Comparison of ENCODE assay signal across 26 cellular contexts in genomic region chr3:48682786-48683185, GRCh38. TPM values are rescaled to one million over a fixed set of nuclear protein-coding genes. Genes with fewer than 3 reads are reported as not detected.
DNase-seq lines count a peak whose midpoint lies in the region; ATAC-seq and TF ChIP-seq lines count a peak whose summit lies in the region.
"Had no signal": no experiment of that assay in that cellular context is flagged by ENCODE, and none has a peak within 500 bp of the region (broad histone marks: within the 10 kb centered on the region; RNA-seq: fewer than 3 reads in every experiment).

No MANE protein-coding gene starts in this region.

- POLR2A ChIA-PET in PC-9 (lab: Charles Lee; ENCODE audit: unreplicated experiment): no interaction called here

- intact Hi-C loops in left ventricle myocardium inferior (cut with micrococcal nuclease) (no loop called here), right cardiac atrium (cut with DNase I) (no loop called here), PC-9 (cut with micrococcal nuclease; ENCODE audit: unreplicated experiment) (loop anchor here (2.0 kb wide), 2 partner anchors 18 to 282 kb away; no protein-coding TSS in a partner anchor), tibial artery (cut with DNase I; ENCODE audit: low total_unique reads) (loop anchor here (10.0 kb wide), 1 partner anchor 218 kb away; a partner anchor contains a TSS)

- H2AFZ ChIP-seq in PC-9: no peak overlapping the region

- peak overlapping the region; percentile 17; the same call in 1 of the 2 replicates for H3K4me2 ChIP-seq in PC-9

- peaks cover 28% of the 10 kb centered on the region for H3K36me3 Mint-ChIP-seq in mesothelial cell of epicardium

- H3K4me3 Mint-ChIP-seq in mesothelial cell of epicardium: peak overlapping the region; percentile 87
- H3K4me3 Mint-ChIP-seq: immature natural killer cell had no signal

- DNase-seq in left ventricle myocardium inferior (no peak), right cardiac atrium (no peak), PC-9 (no peak), mesothelial cell of epicardium (ENCODE audit: low spot score in 2 of 2, unreplicated experiment in 2 of 2) (no peak), tibial artery (no peak), CD1c-positive myeloid dendritic cell (ENCODE audit: extremely low spot score) (no peak), cerebellum (ENCODE audit: low spot score) (no peak), Kasumi-1 (lab: John Stamatoyannopoulos, UW) (no peak)
- DNase-seq: activated CD4-positive, alpha-beta T cell treated with anti-CD3 and anti-CD28 coated beads, Interleukin-2, amount 50 U/mL, for 4 hours; activated CD4-positive, CD25-positive, alpha-beta regulatory T cell; activated T-cell treated with anti-CD3 and anti-CD28 coated beads, Interleukin-2, amount 50 U/mL, for 48 hours; Caco-2; effector CD4-positive, alpha-beta T cell; immature natural killer cell; left colon; mammary epithelial cell; NCI-H1436 treated with DMSO at 0.1 percent for 48 hours; NCI-H748 treated with DMSO at 0.1 percent for 48 hours; nephron progenitor cell; sigmoid colon; T-cell; transverse colon had no signal

- no peaks in the 10 kb centered on the region for H3K27me3 Mint-ChIP-seq in mesothelial cell of epicardium (ENCODE audit: low read depth)
- H3K27me3 Mint-ChIP-seq: progenitor cell of endocrine pancreas, T-cell had no signal

- no TSS peak for BruUV-seq in PC-9 (replicated peaks; lab: Mats Ljungman, UMichigan)

- H3K9me2 ChIP-seq in PC-9 (ENCODE audit: insufficient read depth): no peaks in the 10 kb centered on the region

- H3K27ac Mint-ChIP-seq in mesothelial cell of epicardium: peak overlapping the region; percentile 95
- H3K27ac Mint-ChIP-seq: progenitor cell of endocrine pancreas, T-cell had no signal

- H3K9me3 ChIP-seq in left ventricle myocardium inferior (replicated peaks) (no peaks in the 10 kb centered on the region), right cardiac atrium (ENCODE audit: control insufficient read depth, low read length) (no peaks in the 10 kb centered on the region), PC-9 (ENCODE audit: insufficient read depth, low read depth) (no peaks in the 10 kb centered on the region), tibial artery (no peaks in the 10 kb centered on the region)
- H3K9me3 ChIP-seq: Caco-2, sigmoid colon, SJCRH30, transverse colon had no signal

- H3K4me3 ChIP-seq in left ventricle myocardium inferior (no peak overlapping the region), right cardiac atrium (ENCODE audit: low read length) (no peak overlapping the region), PC-9 (no peak overlapping the region), tibial artery (no peak overlapping the region)
- H3K4me3 ChIP-seq: sigmoid colon, SJCRH30, transverse colon had no signal

- peaks cover 55% of the 10 kb centered on the region for H3K36me3 ChIP-seq in left ventricle myocardium inferior
- no peaks in the 10 kb centered on the region for H3K36me3 ChIP-seq in PC-9 (ENCODE audit: low read depth)
- peaks cover 37 to 56% (median 52%) of the 10 kb centered on the region in 3 donors for H3K36me3 ChIP-seq in tibial artery

- no peak for ATAC-seq in right cardiac atrium
- ATAC-seq: left colon; stimulated activated effector memory CD8-positive, alpha-beta T cell treated with anti-CD3 and anti-CD28 coated beads, Interleukin-12 subunit alpha, Interleukin-12 subunit beta, amount 100 ng/mL, for 72 hours; T-cell had no signal

- H3K79me2 ChIP-seq in PC-9 (ENCODE audit: low read depth): peaks cover 21% of the 10 kb centered on the region

- H3K9me3 Mint-ChIP-seq in mesothelial cell of epicardium: no peaks in the 10 kb centered on the region
- H3K9me3 Mint-ChIP-seq: immature natural killer cell; nephron progenitor cell; stimulated activated effector memory CD8-positive, alpha-beta T cell treated with anti-CD3 and anti-CD28 coated beads, Interleukin-12 subunit alpha, Interleukin-12 subunit beta, amount 100 ng/mL, for 72 hours; T-cell had no signal

- no peak for TF ChIP-seq CTCF in left ventricle myocardium inferior (IDR thresholded peaks at IDR 0.05; ENCODE audit: borderline replicate concordance)
- TF ChIP-seq CTCF in PC-9 (conservative IDR thresholded peaks at IDR 0.05): no peak
- TF ChIP-seq CTCF in mesothelial cell of epicardium (IDR thresholded peaks at IDR 0.05; ENCODE audit: unreplicated experiment): no peak
- no peak for TF ChIP-seq CTCF in tibial artery (IDR thresholded peaks at IDR 0.05)

- H3K4me1 Mint-ChIP-seq in mesothelial cell of epicardium: peaks cover 29% of the 10 kb centered on the region

- H3K27ac ChIP-seq in left ventricle myocardium inferior (replicated peaks) (peak overlapping the region; percentile 48), right cardiac atrium (ENCODE audit: low read length) (no peak overlapping the region), PC-9 (no peak overlapping the region), tibial artery (peak overlapping the region; percentile 74 to 89)
- H3K27ac ChIP-seq: brain microvascular endothelial cell, sigmoid colon, SJCRH30, transverse colon had no signal

- CTCF ChIA-PET in PC-9 (lab: Charles Lee): no interaction called here

- peaks cover 13% of the 10 kb centered on the region for H3F3A ChIP-seq in PC-9 (ENCODE audit: insufficient read depth, low read depth)

- WGBS in right cardiac atrium: 84% methylated on average over 9 of the region's 9 CpGs

- H3K27me3 ChIP-seq in left ventricle myocardium inferior (ENCODE audit: low read depth) (no peaks in the 10 kb centered on the region), right cardiac atrium (ENCODE audit: control insufficient read depth, insufficient read depth) (no peaks in the 10 kb centered on the region), PC-9 (ENCODE audit: insufficient read depth, low read depth) (no peaks in the 10 kb centered on the region), tibial artery (no peaks in the 10 kb centered on the region)
- H3K27me3 ChIP-seq: brain microvascular endothelial cell, sigmoid colon, SJCRH30, transverse colon had no signal

- peaks cover 4% of the 10 kb centered on the region; the same call in 1 of the 2 replicates for H4K20me1 ChIP-seq in PC-9 (ENCODE audit: insufficient read depth)

- H3K4me1 ChIP-seq in left ventricle myocardium inferior (peaks cover 46% of the 10 kb centered on the region), right cardiac atrium (ENCODE audit: control insufficient read depth, insufficient read depth, low read length) (peaks cover 8% of the 10 kb centered on the region), PC-9 (replicated peaks; ENCODE audit: insufficient read depth) (peaks cover 17% of the 10 kb centered on the region), tibial artery (peaks cover 0 to 37% (median 32%) of the 10 kb centered on the region in 4 donors)

RNA-seq across cellular contexts. Expression of gene NCKIPSD, which starts 2.9 kb away (rescaled TPM):
- 17.0 TPM for total RNA-seq in left ventricle myocardium inferior
- total RNA-seq in right cardiac atrium: 10 to 100 TPM; 31.1 to 49.8 (median 42.1) TPM
- 32.5 TPM for polyA plus RNA-seq in right cardiac atrium
- 40.0 and 53.3 TPM in 2 replicates for total RNA-seq in PC-9 (2021)
- total RNA-seq in mesothelial cell of epicardium: 30.7 to 33.5 TPM (median 31.9 TPM) in 3 replicates
- 15.7 TPM for total RNA-seq in cerebellum

RNA-seq across cellular contexts. Expression of gene CELSR3, which starts 20.1 kb away (rescaled TPM):
- total RNA-seq in left ventricle myocardium inferior (0.14 TPM), right cardiac atrium (under 1 TPM; 0.20 to 0.33 (median 0.27) TPM), PC-9 (2021) (9.9 and 11.6 TPM in 2 replicates), mesothelial cell of epicardium (5.0 to 5.6 TPM (median 5.2 TPM) in 3 replicates), cerebellum (37.4 TPM)
- 0.27 TPM for polyA plus RNA-seq in right cardiac atrium

RNA-seq across cellular contexts. Expression of gene IP6K2, which starts 34.2 kb away (rescaled TPM):
- 23.5 TPM for total RNA-seq in left ventricle myocardium inferior
- total RNA-seq in right cardiac atrium: 10 to 100 TPM; 21.2 to 43.2 (median 33.8) TPM
- polyA plus RNA-seq in right cardiac atrium: 57.8 TPM
- 123 and 144 TPM in 2 replicates for total RNA-seq in PC-9 (2021)
- total RNA-seq in mesothelial cell of epicardium: 207 to 212 TPM (median 209 TPM) in 3 replicates
- 122 TPM for total RNA-seq in cerebellum

RNA-seq across cellular contexts. Expression of gene SLC26A6, which starts 47.5 kb away (rescaled TPM):
- total RNA-seq in left ventricle myocardium inferior: 12.9 TPM
- total RNA-seq in right cardiac atrium: 10 to 100 TPM in 3 of 4 donors, 1 to 10 TPM in 1; 8.6 to 15.4 (median 14.5) TPM
- 12.0 TPM for polyA plus RNA-seq in right cardiac atrium
- total RNA-seq in PC-9 (2021): 16.5 and 18.7 TPM in 2 replicates
- total RNA-seq in mesothelial cell of epicardium: 18.0 to 22.7 TPM (median 21.6 TPM) in 3 replicates
- 7.4 TPM for total RNA-seq in cerebellum

Comparison
In these comparisons a context has a peak if more than half of its experiments do, and no peak if none do; other contexts are left out.
1. H3K27ac ChIP-seq: peak in left ventricle myocardium inferior (single experiment) and tibial artery (2 of 2); none in right cardiac atrium (single experiment) and PC-9 (single experiment).
2. intact Hi-C loops: an anchor here in PC-9 (2.0 kb wide) and tibial artery (10.0 kb wide); none called in left ventricle myocardium inferior and right cardiac atrium.